1 cellular context compared by ENCODE assay signal in genomic region chr20:48738399-48739304, GRCh38.
TF ChIP-seq lines count a peak whose summit lies in the region.

No MANE protein-coding gene starts in this region.

TF ChIP-seq in HepG2, 621 proteins besides CTCF, POLR2A, EP300 and RAD21 (continued from another document and continues in another):
- TF ChIP-seq MAFF (IDR thresholded peaks at IDR 0.05; ENCODE audit: low read depth, low read length) (no peak), U2AF2 (IDR thresholded peaks at IDR 0.05; ENCODE audit: low read depth, low read length) (no peak), AFF4 (CRISPR knock-in tag; IDR thresholded peaks at IDR 0.05) (no peak), GLMP (CRISPR knock-in tag; IDR thresholded peaks at IDR 0.05; ENCODE audit: borderline replicate concordance) (no peak), NR2F2 (IDR thresholded peaks at IDR 0.05; ENCODE audit: borderline replicate concordance, low read depth) (no peak), ATF1 (CRISPR knock-in tag; IDR thresholded peaks at IDR 0.05) (no peak), TEAD3 (CRISPR knock-in tag; optimal IDR thresholded peaks at IDR 0.05; ENCODE audit: borderline replicate concordance) (no peak), ZC3H13 (CRISPR knock-in tag; IDR thresholded peaks at IDR 0.05) (no peak), ZNF782 (CRISPR knock-in tag; IDR thresholded peaks at IDR 0.05; ENCODE audit: borderline replicate concordance) (no peak; the same call in 1 of the 2 replicates), ZNF878 (CRISPR knock-in tag; IDR thresholded peaks at IDR 0.05) (no peak), HNRNPK (IDR thresholded peaks at IDR 0.05; ENCODE audit: low read depth, low read length, poor library complexity, severe bottlenecking) (no peak), ZNF138 (CRISPR knock-in tag; IDR thresholded peaks at IDR 0.05; ENCODE audit: low read depth) (no peak), TARDBP (CRISPR knock-in tag; IDR thresholded peaks at IDR 0.05) (no peak), CREB3 (CRISPR knock-in tag; IDR thresholded peaks at IDR 0.05) (no peak), ASH2L (IDR thresholded peaks at IDR 0.05; ENCODE audit: insufficient read length, low read depth, low read length) (peak; percentile 79), MTF1 (CRISPR knock-in tag; IDR thresholded peaks at IDR 0.05) (no peak), GLI4 (CRISPR knock-in tag; IDR thresholded peaks at IDR 0.05; ENCODE audit: borderline replicate concordance) (no peak), ZNF10 (CRISPR knock-in tag; IDR thresholded peaks at IDR 0.05; ENCODE audit: borderline replicate concordance, low read depth) (no peak), ZNF83 (CRISPR knock-in tag; IDR thresholded peaks at IDR 0.05; ENCODE audit: borderline replicate concordance) (0 out of 2 replicates have a peak, but pooled peaks have one; percentile 13), ZBTB43 (CRISPR knock-in tag; conservative IDR thresholded peaks at IDR 0.05) (peak; percentile 47; the same call in 1 of the 2 replicates), THRA (CRISPR knock-in tag; IDR thresholded peaks at IDR 0.05; ENCODE audit: borderline replicate concordance) (no peak; the same call in 1 of the 2 replicates), CAMTA2 (CRISPR knock-in tag; IDR thresholded peaks at IDR 0.05; ENCODE audit: borderline replicate concordance) (0 out of 2 replicates have a peak, but pooled peaks have one; percentile 22), ONECUT2 (CRISPR knock-in tag; IDR thresholded peaks at IDR 0.05) (no peak), REXO4 (CRISPR knock-in tag; IDR thresholded peaks at IDR 0.05; ENCODE audit: borderline replicate concordance) (no peak), ZNF577 (CRISPR knock-in tag; IDR thresholded peaks at IDR 0.05; ENCODE audit: borderline replicate concordance, low read depth) (no peak), ZNF207 (IDR thresholded peaks at IDR 0.05; ENCODE audit: borderline replicate concordance) (no peak), NKX3-1 (CRISPR knock-in tag; IDR thresholded peaks at IDR 0.05) (no peak), TMF1 (CRISPR knock-in tag; IDR thresholded peaks at IDR 0.05; ENCODE audit: low read depth) (no peak), ZMAT5 (CRISPR knock-in tag; IDR thresholded peaks at IDR 0.05; ENCODE audit: borderline replicate concordance, low read depth) (no peak), EEA1 (CRISPR knock-in tag; IDR thresholded peaks at IDR 0.05; ENCODE audit: borderline replicate concordance) (no peak), ZBTB1 (CRISPR knock-in tag; IDR thresholded peaks at IDR 0.05; ENCODE audit: borderline replicate concordance) (no peak), SMAD1 (CRISPR knock-in tag; IDR thresholded peaks at IDR 0.05; ENCODE audit: borderline replicate concordance, low read depth) (no peak), SRSF1 (optimal IDR thresholded peaks at IDR 0.05; ENCODE audit: low read depth, low read length) (no peak), PRDM4 (CRISPR knock-in tag; IDR thresholded peaks at IDR 0.05; ENCODE audit: borderline replicate concordance) (no peak), HOXA7 (CRISPR knock-in tag; IDR thresholded peaks at IDR 0.05) (no peak), HNF4G (IDR thresholded peaks at IDR 0.05; ENCODE audit: borderline replicate concordance, low read depth, low read length) (peak; percentile 72), HNF4G (CRISPR knock-in tag; IDR thresholded peaks at IDR 0.05; ENCODE audit: borderline replicate concordance, low read depth) (peak; percentile 64), PRMT3 (CRISPR knock-in tag; IDR thresholded peaks at IDR 0.05; ENCODE audit: borderline replicate concordance, low read depth) (no peak), JUNB (CRISPR knock-in tag; IDR thresholded peaks at IDR 0.05; ENCODE audit: borderline replicate concordance) (no peak), POLR2AphosphoS5 (IDR thresholded peaks at IDR 0.05; ENCODE audit: low read depth, low read length) (no peak), ZNF260 (CRISPR knock-in tag; IDR thresholded peaks at IDR 0.05; ENCODE audit: borderline replicate concordance, low read depth) (no peak), TAF1 (CRISPR knock-in tag; IDR thresholded peaks at IDR 0.05) (no peak), ZKSCAN5 (CRISPR knock-in tag; IDR thresholded peaks at IDR 0.05) (no peak), YY1 (IDR thresholded peaks at IDR 0.05; ENCODE audit: insufficient read depth, insufficient replicate concordance, low read depth, low read length) (peak; percentile 30), ZNF704 (CRISPR knock-in tag; IDR thresholded peaks at IDR 0.05; ENCODE audit: borderline replicate concordance) (no peak), AHR (CRISPR knock-in tag; IDR thresholded peaks at IDR 0.05) (no peak), ZNF776 (CRISPR knock-in tag; IDR thresholded peaks at IDR 0.05) (no peak), PRDM10 (CRISPR knock-in tag; IDR thresholded peaks at IDR 0.05; ENCODE audit: low read depth) (no peak)
